Comparison of ENCODE assay signal across 14 cellular contexts in the genomic region with DNA sequence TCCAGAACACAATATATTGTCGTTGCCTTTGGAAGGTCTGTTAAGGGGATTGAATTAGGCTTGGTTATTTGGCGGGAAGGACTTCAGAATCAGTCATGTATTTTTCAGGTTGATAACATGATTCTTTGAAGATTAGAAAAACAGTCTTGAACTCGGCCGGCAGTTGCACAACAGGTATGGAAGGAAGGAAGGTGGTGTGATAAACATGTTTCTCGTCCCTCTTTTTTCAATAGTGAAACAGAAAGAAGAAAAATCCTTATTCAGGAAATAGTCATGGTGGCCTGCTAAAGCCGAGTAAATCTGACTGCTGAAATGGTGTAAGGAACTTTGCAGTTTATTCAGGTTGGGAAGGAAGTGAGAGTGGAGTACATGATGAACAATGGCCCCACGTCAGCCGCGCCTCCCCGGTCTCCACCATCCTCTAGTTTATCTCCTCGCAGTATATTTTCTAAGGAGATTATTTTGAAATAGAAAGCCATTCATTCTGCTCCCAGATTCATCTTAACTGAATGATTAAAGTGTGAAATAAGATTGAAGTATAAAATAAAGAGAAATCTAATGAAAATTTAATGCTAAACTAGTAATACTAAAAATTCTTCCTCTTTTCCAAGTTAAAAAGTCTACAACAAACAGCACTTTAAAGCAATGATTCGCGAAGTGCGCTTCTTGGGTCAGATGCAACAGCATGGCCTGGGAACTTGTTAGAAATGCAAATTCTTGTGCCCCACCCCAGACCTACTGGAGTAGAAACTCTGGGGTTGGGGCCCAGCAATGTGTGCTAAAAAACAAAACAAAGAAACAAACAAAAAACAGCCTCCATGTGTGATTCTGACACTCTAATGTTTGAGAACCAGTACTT. TPM values are rescaled to one million over a fixed set of nuclear protein-coding genes. Genes with fewer than 3 reads are reported as not detected.
A peak's percentile ranks its signal among the peaks of the same experiment; 100 is the strongest.
DNase-seq lines count a peak whose midpoint lies in the region; TF ChIP-seq lines count a peak whose summit lies in the region.
"Had no signal": no experiment of that assay in that cellular context is flagged by ENCODE, and none has a peak within 500 bp of the region (broad histone marks: within the 10 kb centered on the region; RNA-seq: fewer than 3 reads in every experiment).

No MANE protein-coding gene starts in this region.

- no peak for TF ChIP-seq CTCF in AG04449 (IDR thresholded peaks at IDR 0.05; ENCODE audit: insufficient read depth, low read length, missing control alignments)
- no peak for TF ChIP-seq CTCF in GM12864 (IDR thresholded peaks at IDR 0.05; ENCODE audit: low read depth, low read length, missing control alignments)
- TF ChIP-seq CTCF in SK-N-SH (IDR thresholded peaks at IDR 0.05), result no peak

- H3K4me3 Mint-ChIP-seq in T-helper 2 cell treated with Interferon-gamma antibody and Interleukin-4, amounts not matched to agents 5 μg/mL and 100 μg/mL, for 36 hours, result peak overlapping the region; percentile 88
- H3K4me3 Mint-ChIP-seq: mesothelial cell of epicardium had no signal

- H3K36me3 ChIP-seq in effector memory CD4-positive, alpha-beta T cell (ENCODE audit: control insufficient read depth, insufficient read depth, low read length), result peaks cover 10% of the 10 kb centered on the region
- no peaks in the 10 kb centered on the region for H3K36me3 ChIP-seq in SK-N-SH (replicated peaks in 1 of 2; ENCODE audit: control insufficient read depth in 1 of 2, insufficient read depth in 2 of 2, low read length in 1 of 2)
- H3K36me3 ChIP-seq: gastroesophageal sphincter, uterus had no signal

- H3K27ac ChIP-seq in effector memory CD4-positive, alpha-beta T cell (ENCODE audit: insufficient read depth, low read length, poor library complexity, severe bottlenecking), result peak overlapping the region; percentile 96
- no peak overlapping the region for H3K27ac ChIP-seq in SK-N-SH (ENCODE audit: low read depth in 2 of 2, low read length in 1 of 2)
- H3K27ac ChIP-seq: gastroesophageal sphincter, uterus had no signal

- CTCF ChIA-PET in AG04449 (lab: Yijun Ruan, JAX) (interaction anchor here (1.1 to 1.4 kb wide), 3 partner anchors 11 to 126 kb away, joined by 3 to 6 read pairs (median 6); no protein-coding TSS in a partner anchor), SK-N-SH (lab: Yijun Ruan, JAX) (interaction anchor here (1.8 to 7.7 kb wide), 3 partner anchors 126 to 141 kb away, joined by 4 to 110 read pairs (median 10); no protein-coding TSS in a partner anchor)

- DNase-seq in AG04449 (ENCODE audit: low read depth, low spot score) (no peak), GM12864 (ENCODE audit: low read depth) (no peak), SK-N-SH (no peak), pons (ENCODE audit: low spot score) (no peak), NCI-H1092 treated with DMSO at 0.1 percent for 48 hours (lab: John Stamatoyannopoulos, UW) (no peak), inferior parietal cortex (ENCODE audit: extremely low spot score) (no peak)
- no peak for DNase-seq in T-helper 2 cell treated with Interferon-gamma antibody and Interleukin-4, amounts not matched to agents 5 μg/mL and 100 μg/mL, for 36 hours (ENCODE audit: low spot score)
- DNase-seq in effector memory CD4-positive, alpha-beta T cell, result no peak
- DNase-seq: DMS79, NCI-H1436, uterus had no signal

- no peak for TF ChIP-seq RAD21 in SK-N-SH (IDR thresholded peaks at IDR 0.05; ENCODE audit: low read length)

- H3F3A ChIP-seq in SK-N-SH (replicated peaks; ENCODE audit: insufficient read depth), result no peaks in the 10 kb centered on the region

- H3K27me3 ChIP-seq in effector memory CD4-positive, alpha-beta T cell (replicated peaks; ENCODE audit: control insufficient read depth, insufficient read depth, low read length, poor library complexity, severe bottlenecking), result no peaks in the 10 kb centered on the region
- H3K27me3 ChIP-seq in SK-N-SH (ENCODE audit: insufficient read depth), result no peaks in the 10 kb centered on the region
- H3K27me3 ChIP-seq: uterus had no signal

- H3K4me1 Mint-ChIP-seq in T-helper 2 cell treated with Interferon-gamma antibody and Interleukin-4, amounts not matched to agents 5 μg/mL and 100 μg/mL, for 36 hours (ENCODE audit: low read depth), result peaks cover 90% of the 10 kb centered on the region

- no peak overlapping the region for H2AFZ ChIP-seq in SK-N-SH (ENCODE audit: low read depth)

- H4K20me1 ChIP-seq in SK-N-SH (ENCODE audit: insufficient read depth), result no peaks in the 10 kb centered on the region

- no peak overlapping the region for H3K4me2 ChIP-seq in SK-N-SH

- no peaks in the 10 kb centered on the region for H3K9me3 ChIP-seq in effector memory CD4-positive, alpha-beta T cell (ENCODE audit: control insufficient read depth, low read length)
- no peaks in the 10 kb centered on the region for H3K9me3 ChIP-seq in SK-N-SH
- H3K9me3 ChIP-seq: gastroesophageal sphincter, uterus had no signal

- H3K27ac Mint-ChIP-seq in T-helper 2 cell treated with Interferon-gamma antibody and Interleukin-4, amounts not matched to agents 5 μg/mL and 100 μg/mL, for 36 hours, result peak overlapping the region; percentile 89
- H3K27ac Mint-ChIP-seq: mesothelial cell of epicardium, progenitor cell of endocrine pancreas had no signal

- POLR2A ChIA-PET in AG04449 (lab: Yijun Ruan, JAX) (interaction anchor here (1.1 kb wide), 1 partner anchor 67 kb away, joined by 3 read pairs; no protein-coding TSS in a partner anchor), SK-N-SH (lab: Yijun Ruan, JAX) (no interaction called here)

- WGBS in SK-N-SH (ENCODE audit: low lambda C conversion rate), result 83% methylated on average over 14 of the region's 14 CpGs

- no peaks in the 10 kb centered on the region for H3K9me3 Mint-ChIP-seq in T-helper 2 cell treated with Interferon-gamma antibody and Interleukin-4, amounts not matched to agents 5 μg/mL and 100 μg/mL, for 36 hours
- H3K9me3 Mint-ChIP-seq: mesothelial cell of epicardium had no signal

- peaks cover 90% of the 10 kb centered on the region for H3K36me3 Mint-ChIP-seq in T-helper 2 cell treated with Interferon-gamma antibody and Interleukin-4, amounts not matched to agents 5 μg/mL and 100 μg/mL, for 36 hours (ENCODE audit: low read depth)
- H3K36me3 Mint-ChIP-seq: mesothelial cell of epicardium had no signal

- H3K4me3 ChIP-seq in AG04449 (ENCODE audit: low read depth, low read length), result peak overlapping the region; percentile 58
- H3K4me3 ChIP-seq in GM12864 (ENCODE audit: low read depth, low read length), result peak overlapping the region; percentile 7; the same call in 1 of the 2 replicates
- H3K4me3 ChIP-seq in effector memory CD4-positive, alpha-beta T cell (ENCODE audit: insufficient read depth, low read depth, low read length, poor library complexity, severe bottlenecking), result peak overlapping the region; percentile 24
- H3K4me3 ChIP-seq in SK-N-SH (ENCODE audit: low read depth in 2 of 2, low read length in 1 of 2), result no peak overlapping the region
- H3K4me3 ChIP-seq: gastroesophageal sphincter, uterus had no signal

- no peaks in the 10 kb centered on the region for H3K79me2 ChIP-seq in SK-N-SH (ENCODE audit: insufficient read depth)

- H3K9me2 ChIP-seq in SK-N-SH, result no peaks in the 10 kb centered on the region

- no peaks in the 10 kb centered on the region for H3K27me3 Mint-ChIP-seq in T-helper 2 cell treated with Interferon-gamma antibody and Interleukin-4, amounts not matched to agents 5 μg/mL and 100 μg/mL, for 36 hours (ENCODE audit: low read depth)

- no peak for TF ChIP-seq EP300 in SK-N-SH (IDR thresholded peaks at IDR 0.05; ENCODE audit: borderline replicate concordance in 1 of 2, low read depth in 1 of 2, low read length in 1 of 2)

- peaks cover 90% of the 10 kb centered on the region for H3K4me1 ChIP-seq in effector memory CD4-positive, alpha-beta T cell (ENCODE audit: control insufficient read depth, insufficient read depth, low read length, poor library complexity, severe bottlenecking)
- H3K4me1 ChIP-seq in SK-N-SH (ENCODE audit: control insufficient read depth in 1 of 2, insufficient read depth in 2 of 2, low read depth in 1 of 2, low read length in 1 of 2), result peaks cover 0 to 8% of the 10 kb centered on the region in 2 experiments; a peak in 1 of 4 replicates
- H3K4me1 ChIP-seq: gastroesophageal sphincter, uterus had no signal

- H3K9ac ChIP-seq in SK-N-SH, result no peak overlapping the region

TF ChIP-seq in SK-N-SH, 30 proteins besides CTCF, POLR2A, EP300 and RAD21 (continues in another document):
- TF ChIP-seq, protein P1, sequence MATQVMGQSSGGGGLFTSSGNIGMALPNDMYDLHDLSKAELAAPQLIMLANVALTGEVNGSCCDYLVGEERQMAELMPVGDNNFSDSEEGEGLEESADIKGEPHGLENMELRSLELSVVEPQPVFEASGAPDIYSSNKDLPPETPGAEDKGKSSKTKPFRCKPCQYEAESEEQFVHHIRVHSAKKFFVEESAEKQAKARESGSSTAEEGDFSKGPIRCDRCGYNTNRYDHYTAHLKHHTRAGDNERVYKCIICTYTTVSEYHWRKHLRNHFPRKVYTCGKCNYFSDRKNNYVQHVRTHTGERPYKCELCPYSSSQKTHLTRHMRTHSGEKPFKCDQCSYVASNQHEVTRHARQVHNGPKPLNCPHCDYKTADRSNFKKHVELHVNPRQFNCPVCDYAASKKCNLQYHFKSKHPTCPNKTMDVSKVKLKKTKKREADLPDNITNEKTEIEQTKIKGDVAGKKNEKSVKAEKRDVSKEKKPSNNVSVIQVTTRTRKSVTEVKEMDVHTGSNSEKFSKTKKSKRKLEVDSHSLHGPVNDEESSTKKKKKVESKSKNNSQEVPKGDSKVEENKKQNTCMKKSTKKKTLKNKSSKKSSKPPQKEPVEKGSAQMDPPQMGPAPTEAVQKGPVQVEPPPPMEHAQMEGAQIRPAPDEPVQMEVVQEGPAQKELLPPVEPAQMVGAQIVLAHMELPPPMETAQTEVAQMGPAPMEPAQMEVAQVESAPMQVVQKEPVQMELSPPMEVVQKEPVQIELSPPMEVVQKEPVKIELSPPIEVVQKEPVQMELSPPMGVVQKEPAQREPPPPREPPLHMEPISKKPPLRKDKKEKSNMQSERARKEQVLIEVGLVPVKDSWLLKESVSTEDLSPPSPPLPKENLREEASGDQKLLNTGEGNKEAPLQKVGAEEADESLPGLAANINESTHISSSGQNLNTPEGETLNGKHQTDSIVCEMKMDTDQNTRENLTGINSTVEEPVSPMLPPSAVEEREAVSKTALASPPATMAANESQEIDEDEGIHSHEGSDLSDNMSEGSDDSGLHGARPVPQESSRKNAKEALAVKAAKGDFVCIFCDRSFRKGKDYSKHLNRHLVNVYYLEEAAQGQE (IDR thresholded peaks at IDR 0.05; ENCODE audit: low read depth, low read length), result no peak
- no peak for TF ChIP-seq NFIC (IDR thresholded peaks at IDR 0.05; ENCODE audit: borderline replicate concordance)
- TF ChIP-seq SIN3A (IDR thresholded peaks at IDR 0.05; ENCODE audit: borderline replicate concordance, low read depth, low read length), result no peak
- TF ChIP-seq, protein P2, sequence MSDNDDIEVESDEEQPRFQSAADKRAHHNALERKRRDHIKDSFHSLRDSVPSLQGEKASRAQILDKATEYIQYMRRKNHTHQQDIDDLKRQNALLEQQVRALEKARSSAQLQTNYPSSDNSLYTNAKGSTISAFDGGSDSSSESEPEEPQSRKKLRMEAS (IDR thresholded peaks at IDR 0.05; ENCODE audit: low read depth), result no peak

RNA-seq across cellular contexts. Expression of a gene that starts 6.5 kb away (rescaled TPM):
- polyA plus RNA-seq in SK-N-SH (2012; rRNA removed), result 0.03 and 0.10 TPM in 2 replicates
- 0.06 and 0.09 TPM in 2 replicates for polyA plus RNA-seq in SK-N-SH (2012; cell fraction: cytosol; rRNA removed)
- 0.13 and 0.15 TPM in 2 replicates for polyA plus RNA-seq in SK-N-SH (2012; cell fraction: nucleus; rRNA removed)

Comparison
In these comparisons a context has a peak if more than half of its experiments do, and no peak if none do; other contexts are left out.
1. H3K4me3 ChIP-seq: peak in AG04449 (single experiment), GM12864 (single experiment) and effector memory CD4-positive, alpha-beta T cell (single experiment); none in SK-N-SH (0 of 2).